Comparison of ENCODE assay signal across 8 cellular contexts in the genomic region with DNA sequence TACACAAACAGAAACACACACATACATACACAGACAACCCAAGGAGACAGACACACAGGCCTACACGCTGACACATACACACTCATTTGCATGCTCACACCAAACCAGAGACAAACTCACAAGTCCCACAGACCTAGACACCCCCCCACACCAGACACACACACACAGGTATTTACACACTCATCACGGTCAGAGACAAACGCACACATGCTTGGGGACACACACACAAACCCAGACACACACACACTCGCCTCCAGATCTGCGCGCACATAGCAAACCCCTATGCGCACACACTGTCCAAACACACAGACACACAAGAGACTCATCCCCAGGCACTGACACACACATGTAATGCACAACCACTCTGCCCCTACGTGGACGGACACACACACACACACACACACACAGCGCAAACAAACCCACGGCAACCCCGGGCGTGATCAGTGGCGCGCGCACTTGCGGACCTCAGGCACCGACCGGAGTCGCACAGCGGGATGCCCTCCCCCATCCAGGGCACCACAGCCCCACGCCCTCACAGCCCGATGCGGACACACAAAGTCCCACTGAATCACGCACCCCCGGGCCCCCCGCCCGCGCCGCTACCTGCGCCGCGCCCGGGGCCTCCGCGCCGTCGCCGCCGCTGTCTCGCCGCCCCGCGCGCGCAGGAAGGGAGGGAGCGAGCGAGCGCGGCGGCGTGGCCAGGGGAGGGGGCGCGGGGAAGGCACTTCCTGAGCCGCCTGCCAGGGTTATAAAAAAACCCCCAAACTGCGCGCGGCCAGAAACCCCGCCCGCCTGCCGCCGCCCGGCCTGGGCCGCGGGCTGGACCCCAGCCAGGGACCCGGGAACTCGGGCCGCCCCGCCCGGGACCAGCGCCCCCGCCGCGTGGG. TPM values are rescaled to one million over a fixed set of nuclear protein-coding genes. Genes with fewer than 3 reads are reported as not detected.
DNase-seq lines count a peak whose midpoint lies in the region; ATAC-seq and TF ChIP-seq lines count a peak whose summit lies in the region.

Gene ADAMTS10 (minus strand): TSS at position 675 of the 887 bp plus-strand sequence. CDS start 5,005 bp downstream, outside the sequence.

- H3K36me3 ChIP-seq in Caco-2 (ENCODE audit: control insufficient read depth, insufficient read depth, low read length) (no peaks in the 10 kb centered on the region), SK-N-MC (ENCODE audit: insufficient read depth, low read length) (peaks cover 9% of the 10 kb centered on the region; the same call in 1 of the 2 replicates), smooth muscle cell (ENCODE audit: low read depth) (no peaks in the 10 kb centered on the region)

- peak within 1 kb of the TSS; percentile 45 for H3K4me3 ChIP-seq in Caco-2 (ENCODE audit: low read depth, low read length)
- H3K4me3 ChIP-seq in SK-N-MC, result peak within 1 kb of the TSS; percentile 89
- H3K4me3 ChIP-seq in smooth muscle cell, result peak within 1 kb of the TSS; percentile 68

- WGBS in smooth muscle cell (ENCODE audit: low lambda C conversion rate), result 2% methylated on average over 39 of the region's 74 CpGs

- peak within 1 kb of the TSS; percentile 85 for H2AFZ ChIP-seq in smooth muscle cell (ENCODE audit: low read depth)

- H3K9me3 ChIP-seq in Caco-2 (no peaks in the 10 kb centered on the region), SK-N-MC (ENCODE audit: low read depth, low read length) (no peaks in the 10 kb centered on the region), smooth muscle cell (replicated peaks; ENCODE audit: low read depth) (no peaks in the 10 kb centered on the region)

- ATAC-seq in HG02588 (IDR thresholded peaks at IDR 0.05; ENCODE audit: unreplicated experiment), result no peak
- ATAC-seq in HG02938 (IDR thresholded peaks at IDR 0.05; ENCODE audit: unreplicated experiment), result no peak

- peaks cover 5% of the 10 kb centered on the region for H3K79me2 ChIP-seq in smooth muscle cell (ENCODE audit: low read depth)

- no peaks in the 10 kb centered on the region for H3K9me3 Mint-ChIP-seq in Caco-2 (ENCODE audit: unreplicated experiment)

- H3F3A ChIP-seq in smooth muscle cell (ENCODE audit: low read depth), result peaks cover 10% of the 10 kb centered on the region

- no peaks in the 10 kb centered on the region for H4K20me1 ChIP-seq in smooth muscle cell (ENCODE audit: low read depth)

- H3K4me1 Mint-ChIP-seq in Caco-2 (ENCODE audit: low read depth, unreplicated experiment), result no peaks in the 10 kb centered on the region

- no TSS peak for BruUV-seq in Caco-2 (replicated peaks; lab: Mats Ljungman, UMichigan)

- H3K27me3 Mint-ChIP-seq in Caco-2 (ENCODE audit: insufficient read depth, unreplicated experiment), result no peaks in the 10 kb centered on the region

- no peak within 1 kb of the TSS for H3K27ac Mint-ChIP-seq in Caco-2 (ENCODE audit: unreplicated experiment)

- H3K4me3 Mint-ChIP-seq in Caco-2 (ENCODE audit: unreplicated experiment), result peak within 1 kb of the TSS; percentile 60

- intact Hi-C loops in Caco-2 (cut with micrococcal nuclease; ENCODE audit: unreplicated experiment), result no loop called here

- TF ChIP-seq CTCF in Caco-2 (IDR thresholded peaks at IDR 0.05; ENCODE audit: insufficient read depth in 1 of 2, low read depth in 1 of 2, low read length in 1 of 2, severe bottlenecking in 1 of 2, unreplicated experiment in 1 of 2) (no peak), smooth muscle cell (IDR thresholded peaks at IDR 0.05; ENCODE audit: borderline replicate concordance, insufficient read depth, poor library complexity, severe bottlenecking) (no peak)

- CTCF ChIA-PET in Caco-2 (lab: Charles Lee), result no interaction called here

- H3K4me1 ChIP-seq in Caco-2, result no peaks in the 10 kb centered on the region
- no peaks in the 10 kb centered on the region for H3K4me1 ChIP-seq in smooth muscle cell (ENCODE audit: low read depth)

- H3K9ac ChIP-seq in SK-N-MC (ENCODE audit: insufficient read length) (peak within 1 kb of the TSS; percentile 84), smooth muscle cell (ENCODE audit: low read depth) (peak within 1 kb of the TSS; percentile 72)

- H3K27me3 ChIP-seq in Caco-2 (replicated peaks; ENCODE audit: control insufficient read depth, insufficient read depth, low read length), result no peaks in the 10 kb centered on the region
- H3K27me3 ChIP-seq in smooth muscle cell (ENCODE audit: low read depth), result no peaks in the 10 kb centered on the region

- DNase-seq in Caco-2 (no peak), SK-N-MC (ENCODE audit: low read depth, low spot score) (no peak), astrocyte of the hippocampus (ENCODE audit: low read depth, low spot score) (peak; percentile 87), iPS-NIHi7 (ENCODE audit: extremely low spot score) (peak; percentile 55), smooth muscle cell (lab: John Stamatoyannopoulos, UW; ENCODE audit: unreplicated experiment) (peak; percentile 39), SW 1271 (lab: John Stamatoyannopoulos, UW) (no peak)

- no peaks in the 10 kb centered on the region for H3K36me3 Mint-ChIP-seq in Caco-2 (ENCODE audit: insufficient read depth, unreplicated experiment)

- peak within 1 kb of the TSS; percentile 53 for H3K27ac ChIP-seq in SK-N-MC
- peak within 1 kb of the TSS; percentile 70 for H3K27ac ChIP-seq in smooth muscle cell (ENCODE audit: low read depth)

- POLR2A ChIA-PET in Caco-2 (lab: Charles Lee), result no interaction called here

- peak within 1 kb of the TSS; percentile 90 for H3K4me2 ChIP-seq in smooth muscle cell

RNA-seq across cellular contexts. Expression of gene ADAMTS10, which starts in this region (rescaled TPM):
- total RNA-seq in Caco-2 (2022), result 0.44 and 0.77 TPM in 2 replicates
- 13.1 and 18.3 TPM in 2 replicates for total RNA-seq in smooth muscle cell
- 14.1 and 21.9 TPM in 2 replicates for polyA plus RNA-seq in smooth muscle cell

Comparison
In these comparisons a context has a peak if more than half of its experiments do, and no peak if none do; other contexts are left out.
1. DNase-seq: peak in astrocyte of the hippocampus (single experiment), iPS-NIHi7 (single experiment) and smooth muscle cell (single experiment); none in Caco-2 (0 of 2), SK-N-MC (single experiment) and SW 1271 (0 of 2).
2. Peak in every context shown above with its lines, with median percentiles within 50 percentile points of each other: H3K4me3 ChIP-seq.